In genomic region chr15:32866486-32867312, GRCh38 we compare ENCODE assay signal across 13 cellular contexts.
DNase-seq lines count a peak whose midpoint lies in the region; ATAC-seq, FAIRE-seq and TF ChIP-seq lines count a peak whose summit lies in the region.
"Had no signal": no experiment of that assay in that cellular context is flagged by ENCODE, and none has a peak within 500 bp of the region (broad histone marks: within the 10 kb centered on the region; RNA-seq: fewer than 3 reads in every experiment).

No MANE protein-coding gene starts in this region.

- DNase-seq in Right ventricle myocardium superior, result no peak
- no peak for DNase-seq in right atrium auricular region (ENCODE audit: low spot score)
- DNase-seq in HepG2 (ENCODE audit: low spot score), result peak; percentile 33
- no peak for DNase-seq in mucosa of gallbladder (ENCODE audit: low spot score)
- DNase-seq in ovary, result no peak
- no peak for DNase-seq in DMS153 (lab: John Stamatoyannopoulos, UW)
- DNase-seq in NCI-H1436 treated with DMSO at 0.1 percent for 48 hours (lab: John Stamatoyannopoulos, UW), result no peak
- DNase-seq: activated CD4-positive, alpha-beta T cell treated with anti-CD3 and anti-CD28 coated beads for 4 hours; activated gamma-delta T cell; colonic mucosa; naive B cell; NCI-H187 treated with DMSO at 0.1 percent for 48 hours had no signal

- H3K4me2 ChIP-seq in HepG2 (ENCODE audit: low read depth, low read length), result 0 out of 2 replicates have a peak overlapping the region, but pooled peaks have one; percentile 4

- FAIRE-seq in HepG2 (lab: Jason Lieb, UNC), result no peak

- intact Hi-C loops in Right ventricle myocardium superior (cut with DNase I) (no loop called here), HepG2 (cut with micrococcal nuclease; ENCODE audit: unreplicated experiment) (no loop called here), ovary (cut with DNase I) (no loop called here)

- 45% methylated on average over 6 of the region's 6 CpGs for WGBS in HepG2 (ENCODE audit: low lambda C conversion rate)
- WGBS in ovary, 3 donors, result 33 to 59% (median 44%) methylated on average over 6 of the region's 6 CpGs

- TF ChIP-seq POLR2A in HepG2 (IDR thresholded peaks at IDR 0.05; ENCODE audit: insufficient read depth in 1 of 2, low read depth in 2 of 2, low read length in 2 of 2) (no peak), ovary (IDR thresholded peaks at IDR 0.05) (no peak)

- POLR2A ChIA-PET in HepG2 (lab: Yijun Ruan, JAX), result no interaction called here

- no peak overlapping the region for H3K9ac ChIP-seq in HepG2 (ENCODE audit: insufficient read depth, low read depth, low read length)

- H4K20me1 ChIP-seq in HepG2 (ENCODE audit: insufficient read depth, low read length), result no peaks in the 10 kb centered on the region

- no peaks in the 10 kb centered on the region for H3K4me1 ChIP-seq in right atrium auricular region
- H3K4me1 ChIP-seq in HepG2 (ENCODE audit: insufficient read depth, low read length), result peaks cover 13% of the 10 kb centered on the region
- peaks cover 1% of the 10 kb centered on the region for H3K4me1 ChIP-seq in ovary (ENCODE audit: insufficient read depth)
- H3K4me1 ChIP-seq: colonic mucosa had no signal

- TF ChIP-seq RAD21 in HepG2 (CRISPR knock-in tag; IDR thresholded peaks at IDR 0.05), result no peak

- H3K36me3 ChIP-seq in right atrium auricular region (no peaks in the 10 kb centered on the region), HepG2 (replicated peaks in 1 of 2; ENCODE audit: control insufficient read depth in 1 of 2, insufficient read depth in 2 of 2, low read length in 2 of 2) (no peaks in the 10 kb centered on the region), ovary (no peaks in the 10 kb centered on the region)
- H3K36me3 ChIP-seq: colonic mucosa had no signal

- no peak overlapping the region for H3K27ac ChIP-seq in right atrium auricular region
- no peak overlapping the region for H3K27ac ChIP-seq in HepG2 (ENCODE audit: extremely low read length, insufficient read depth, low read length)
- H3K27ac ChIP-seq in ovary, result no peak overlapping the region
- H3K27ac ChIP-seq: colonic mucosa had no signal

- H2AFZ ChIP-seq in HepG2 (ENCODE audit: low read length), result no peak overlapping the region

- H3K4me3 ChIP-seq in right atrium auricular region (no peak overlapping the region), WI38 (ENCODE audit: low read depth, low read length) (peak overlapping the region; percentile 26; the same call in 1 of the 2 replicates), HepG2 (replicated peaks in 1 of 3; ENCODE audit: insufficient read depth in 1 of 3, low read depth in 2 of 3, low read length in 3 of 3) (no peak overlapping the region), ovary (no peak overlapping the region)
- H3K4me3 ChIP-seq: colonic mucosa had no signal

- TF ChIP-seq CTCF in right atrium auricular region (IDR thresholded peaks at IDR 0.05) (no peak), WI38 (IDR thresholded peaks at IDR 0.05; ENCODE audit: low read depth, low read length) (no peak), HepG2 (CRISPR knock-in tag; IDR thresholded peaks at IDR 0.05) (no peak), ovary (IDR thresholded peaks at IDR 0.05) (no peak)

- BruUV-seq in HepG2 (replicated peaks; lab: Mats Ljungman, UMichigan), result no TSS peak

- CTCF ChIA-PET in HepG2 (lab: Yijun Ruan, JAX; ENCODE audit: low intra/inter-chr PET ratio, low total read pairs), result no interaction called here

- H3K9me3 ChIP-seq in right atrium auricular region (no peaks in the 10 kb centered on the region), HepG2 (ENCODE audit: low read length) (no peaks in the 10 kb centered on the region), ovary (no peaks in the 10 kb centered on the region)
- H3K9me3 ChIP-seq: colonic mucosa had no signal

- TF ChIP-seq EP300 in HepG2 (IDR thresholded peaks at IDR 0.05; ENCODE audit: low read depth in 2 of 2, low read length in 2 of 2), result no peak
- no peak for TF ChIP-seq EP300 in HepG2 (CRISPR knock-in tag; IDR thresholded peaks at IDR 0.05; ENCODE audit: borderline replicate concordance)
- no peak for TF ChIP-seq EP300 in ovary (IDR thresholded peaks at IDR 0.05)

- ATAC-seq in Right ventricle myocardium superior (ENCODE audit: poor library complexity) (peak; percentile 53), HepG2 (peak; percentile 51)

- no peaks in the 10 kb centered on the region for H3K79me2 ChIP-seq in HepG2 (ENCODE audit: insufficient read depth, low read length)

- H3K27me3 ChIP-seq in right atrium auricular region (no peaks in the 10 kb centered on the region), HepG2 (ENCODE audit: control insufficient read depth in 1 of 2, insufficient read depth in 2 of 2, low read length in 2 of 2) (peaks cover 0 to 2% of the 10 kb centered on the region in 2 experiments; a peak in 1 of 5 replicates), ovary (no peaks in the 10 kb centered on the region)
- H3K27me3 ChIP-seq: colonic mucosa had no signal

- in situ Hi-C loops in HepG2 (cut with HindIII; ENCODE audit: extremely low pct_ligation_motif_present, low pct_unique_long_range_greater_than_20kb), result no loop called here

TF ChIP-seq in HepG2, 621 proteins besides CTCF, POLR2A, EP300 and RAD21:
- TF ChIP-seq SRY (CRISPR knock-in tag; IDR thresholded peaks at IDR 0.05) (no peak), ZSCAN29 (CRISPR knock-in tag; conservative IDR thresholded peaks at IDR 0.05) (no peak), IRF2 (CRISPR knock-in tag; IDR thresholded peaks at IDR 0.05) (no peak), ZNF546 (CRISPR knock-in tag; conservative IDR thresholded peaks at IDR 0.05) (no peak), ARNTL (CRISPR knock-in tag; IDR thresholded peaks at IDR 0.05) (no peak), XBP1 (CRISPR knock-in tag; IDR thresholded peaks at IDR 0.05) (no peak), ZNF34 (CRISPR knock-in tag; IDR thresholded peaks at IDR 0.05; ENCODE audit: borderline replicate concordance) (no peak), HDAC1 (CRISPR knock-in tag; IDR thresholded peaks at IDR 0.05) (no peak), ZNF558 (CRISPR knock-in tag; IDR thresholded peaks at IDR 0.05; ENCODE audit: borderline replicate concordance) (no peak), ZFP36 (IDR thresholded peaks at IDR 0.05; ENCODE audit: borderline replicate concordance, low read depth, low read length, partially characterized antibody) (no peak), FOSL1 (CRISPR knock-in tag; IDR thresholded peaks at IDR 0.05; ENCODE audit: borderline replicate concordance) (no peak)
